ENCODE assay signal across 8 cellular contexts in genomic region chr2:237474931-237475703, GRCh38. TPM values are rescaled to one million over a fixed set of nuclear protein-coding genes. Genes with fewer than 3 reads are reported as not detected.
DNase-seq lines count a peak whose midpoint lies in the region; TF ChIP-seq lines count a peak whose summit lies in the region.

No MANE protein-coding gene starts in this region.

- H3K27ac ChIP-seq in mammary epithelial cell (ENCODE audit: insufficient read depth, low read depth, low read length), result peak overlapping the region; percentile 70

- no peaks in the 10 kb centered on the region for H3K9me3 ChIP-seq in mammary epithelial cell (replicated peaks; ENCODE audit: insufficient read depth, low read length)

- H3K4me1 Mint-ChIP-seq in HFFc6 (ENCODE audit: low read depth), result peaks cover 44% of the 10 kb centered on the region

- H3K27ac Mint-ChIP-seq in HFFc6, result peak overlapping the region; percentile 97

- TF ChIP-seq CTCF in HFFc6 (IDR thresholded peaks at IDR 0.05), result peak; percentile 94
- TF ChIP-seq CTCF in WI38 (IDR thresholded peaks at IDR 0.05; ENCODE audit: low read depth, low read length), result peak; percentile 74
- peak; percentile 43 to 96 for TF ChIP-seq CTCF in mammary epithelial cell (conservative IDR thresholded peaks at IDR 0.05 in 1 of 2, IDR thresholded peaks at IDR 0.05 in 1 of 2; ENCODE audit: extremely low read depth in 1 of 2, insufficient read depth in 1 of 2, low read depth in 1 of 2, low read length in 2 of 2)

- H3K4me2 ChIP-seq in mammary epithelial cell (ENCODE audit: insufficient read depth, low read depth, low read length), result peak overlapping the region; percentile 91

- in situ Hi-C loops in mammary epithelial cell (cut with MboI; ENCODE audit: low sequenced_read_pairs in 2 of 2), result no loop called here

- H3K4me3 ChIP-seq in WI38 (ENCODE audit: low read depth, low read length) (peak overlapping the region; percentile 57), mammary epithelial cell (replicated peaks in 1 of 3; ENCODE audit: insufficient read depth in 1 of 3, low read depth in 2 of 3, low read length in 3 of 3) (peak overlapping the region; percentile 49 to 64 (median 51))

- H3K27me3 ChIP-seq in mammary epithelial cell (ENCODE audit: insufficient read depth, low read length), result no peaks in the 10 kb centered on the region

- dilution Hi-C loops in mammary epithelial cell (cut with HindIII; ENCODE audit: low sequenced_read_pairs), result no loop called here

- peak overlapping the region; percentile 86 for H2AFZ ChIP-seq in mammary epithelial cell (ENCODE audit: low read depth, low read length)

- no peaks in the 10 kb centered on the region for H3K79me2 ChIP-seq in mammary epithelial cell (ENCODE audit: insufficient read depth, low read length)

- DNase-seq in DMS 273 (lab: John Stamatoyannopoulos, UW; ENCODE audit: unreplicated experiment) (peak; percentile 91), DMS 273 treated with DMSO at 0.1 percent for 48 hours (lab: John Stamatoyannopoulos, UW) (no peak), HFFc6 (peak; percentile 60), NCI-H1105 treated with DMSO at 0.1 percent for 48 hours (lab: John Stamatoyannopoulos, UW) (peak; percentile 51), mammary epithelial cell (peak; percentile 48), iris pigment epithelial cell (ENCODE audit: low read depth) (peak; percentile 82)
- peak; percentile 63 to 70 for DNase-seq in stimulated activated CD4-positive, alpha-beta T cell treated with anti-CD3 and anti-CD28 coated beads, Interleukin-12 subunit alpha, Interleukin-12 subunit beta, amount 100 ng/mL, for 24 hours (ENCODE audit: low read depth in 2 of 2)

- CTCF ChIA-PET in mammary epithelial cell (lab: Charles Lee; ENCODE audit: low non-redundant PET), result interaction anchor here (0.6 to 1.5 kb wide), 3 partner anchors 12 to 97 kb away, joined by 3 to 6 read pairs (median 4); partner anchors contain the start of gene MLPH

- no TSS peak for BruUV-seq in mammary epithelial cell (replicated peaks; lab: Mats Ljungman, UMichigan)

- peak overlapping the region; percentile 87 for H3K4me3 Mint-ChIP-seq in HFFc6

- intact Hi-C loops in mammary epithelial cell (cut with micrococcal nuclease), result loop anchor here (1.0 kb wide), 4 partner anchors 11 to 382 kb away; no protein-coding TSS in a partner anchor

- no peaks in the 10 kb centered on the region for H4K20me1 ChIP-seq in mammary epithelial cell (ENCODE audit: insufficient read depth, low read length)

- no peaks in the 10 kb centered on the region for H3K36me3 Mint-ChIP-seq in HFFc6 (ENCODE audit: low read depth)

- peak overlapping the region; percentile 68 for H3K9ac ChIP-seq in mammary epithelial cell (ENCODE audit: insufficient read depth, low read length)

- 18% methylated on average over 11 of the region's 79 CpGs for WGBS in mammary epithelial cell (ENCODE audit: low coverage, missing lambda C conversion rate)

- no peaks in the 10 kb centered on the region; the same call in 1 of the 2 replicates for H3K27me3 Mint-ChIP-seq in HFFc6 (ENCODE audit: insufficient read depth)

- H3K9me3 Mint-ChIP-seq in HFFc6, result no peaks in the 10 kb centered on the region

- no peaks in the 10 kb centered on the region for H3K36me3 ChIP-seq in mammary epithelial cell (ENCODE audit: insufficient read depth, low read length)

- H3K4me1 ChIP-seq in mammary epithelial cell (ENCODE audit: insufficient read depth, low read length), result peaks cover 20% of the 10 kb centered on the region

RNA-seq across cellular contexts. Expression of gene MLPH, which starts 11.9 kb away (rescaled TPM):
- total RNA-seq in HFFc6 (2021; fragmentation: NEBNext Ultra II Directional; extraction: Animal tissue kit (Norgen Biotek cat#: 25700)), result 10 to 100 TPM; 32.0 to 44.1 (median 41.0) TPM
- 1 to 10 TPM; 2.8 to 7.2 TPM for total RNA-seq in mammary epithelial cell
- 16.1 TPM for polyA plus RNA-seq in mammary epithelial cell
- 24.1 TPM for polyA minus RNA-seq in mammary epithelial cell

Comparison
In these comparisons a context has a peak if more than half of its experiments do, and no peak if none do; other contexts are left out.
1. RNA of gene MLPH, which starts 11.9 kb away (total RNA-seq): 32.0 to 44.1 TPM in HFFc6; 2.8 to 7.2 TPM in mammary epithelial cell; every median in the first group is over 4 times any median in the second.
2. Peak in every context shown above with its lines, with median percentiles within 50 percentile points of each other: CTCF ChIP-seq.